ENCODE assay signal across 13 cellular contexts in genomic region chr1:202320081-202320405, GRCh38. TPM values are rescaled to one million over a fixed set of nuclear protein-coding genes. Genes with fewer than 3 reads are reported as not detected.
A peak's percentile ranks its signal among the peaks of the same experiment; 100 is the strongest.
DNase-seq lines count a peak whose midpoint lies in the region; ATAC-seq and TF ChIP-seq lines count a peak whose summit lies in the region.
"Had no signal": no experiment of that assay in that cellular context is flagged by ENCODE, and none has a peak within 500 bp of the region (broad histone marks: within the 10 kb centered on the region; RNA-seq: fewer than 3 reads in every experiment).

No MANE protein-coding gene starts in this region.

- peaks cover 3% of the 10 kb centered on the region for H3K36me3 Mint-ChIP-seq in osteocyte (ENCODE audit: unreplicated experiment)
- H3K36me3 Mint-ChIP-seq: CD4-positive, CD25-positive, alpha-beta regulatory T cell; IgD-negative memory B cell had no signal

- no peaks in the 10 kb centered on the region for H3K9me3 Mint-ChIP-seq in osteocyte (ENCODE audit: unreplicated experiment)
- H3K9me3 Mint-ChIP-seq: IgD-negative memory B cell had no signal

- H3K4me1 Mint-ChIP-seq in osteocyte (ENCODE audit: unreplicated experiment), result no peaks in the 10 kb centered on the region
- H3K4me1 Mint-ChIP-seq: CD4-positive, CD25-positive, alpha-beta regulatory T cell; IgD-negative memory B cell had no signal

- H3K4me3 Mint-ChIP-seq in osteocyte (ENCODE audit: unreplicated experiment), result no peak overlapping the region
- H3K4me3 Mint-ChIP-seq: CD4-positive, CD25-positive, alpha-beta regulatory T cell; IgD-negative memory B cell had no signal

- TF ChIP-seq CTCF in osteocyte (IDR thresholded peaks at IDR 0.05), result no peak

- H3K27me3 Mint-ChIP-seq in osteocyte (ENCODE audit: unreplicated experiment), result peaks cover 9% of the 10 kb centered on the region

- peak; percentile 31 for DNase-seq in activated effector memory CD4-positive, alpha-beta T cell treated with anti-CD3 and anti-CD28 coated beads, Interleukin-2, amount 50 U/mL, for 16 hours
- no peak for DNase-seq in activated effector memory CD4-positive, alpha-beta T cell treated with Interleukin-2 at 50 U/mL for 16 hours
- peak; percentile 5 for DNase-seq in iPS-NIHi7 (ENCODE audit: extremely low spot score)
- DNase-seq in osteocyte (ENCODE audit: extremely low spot score, unreplicated experiment), result peak; percentile 42
- DNase-seq: 8988T; AML-193; CD4-positive, CD25-positive, alpha-beta regulatory T cell; DMS53; HCEC 1CT had no signal

- no peak overlapping the region for H3K27ac Mint-ChIP-seq in osteocyte (ENCODE audit: unreplicated experiment)
- H3K27ac Mint-ChIP-seq: CD4-positive, CD25-positive, alpha-beta regulatory T cell; IgD-negative memory B cell had no signal

- ATAC-seq in HG03521 (IDR thresholded peaks at IDR 0.05; ENCODE audit: unreplicated experiment), result no peak
- no peak for ATAC-seq in HG03045 (IDR thresholded peaks at IDR 0.05; ENCODE audit: unreplicated experiment)
- no peak for ATAC-seq in HG03439 (IDR thresholded peaks at IDR 0.05; ENCODE audit: unreplicated experiment)

RNA-seq across cellular contexts. Expression of gene UBE2T, which starts 21.7 kb away (rescaled TPM):
- total RNA-seq in osteocyte, result 7.2 and 7.9 TPM in 2 replicates

RNA-seq across cellular contexts. Expression of gene PPP1R12B, which starts 28.5 kb away (rescaled TPM):
- 13.2 and 14.6 TPM in 2 replicates for total RNA-seq in osteocyte
